8 cellular contexts compared by ENCODE assay signal in genomic region chr4:105895324-105895608, GRCh38. TPM values are rescaled to one million over a fixed set of nuclear protein-coding genes. Genes with fewer than 3 reads are reported as not detected.
DNase-seq lines count a peak whose midpoint lies in the region; ATAC-seq, FAIRE-seq and TF ChIP-seq lines count a peak whose summit lies in the region.

NPNT (plus strand) TSS chr4:105895471; CDS start chr4:105895653, 182 bp downstream.

- H3K27ac ChIP-seq in kidney (ENCODE audit: low read depth in 2 of 2, low read length in 2 of 2) (peak within 1 kb of the TSS; percentile 59 to 73), subcutaneous abdominal adipose tissue (ENCODE audit: low read depth, low read length) (no peak within 1 kb of the TSS)

- no peaks in the 10 kb centered on the region for H3K36me3 Mint-ChIP-seq in stimulated activated naive CD8-positive, alpha-beta T cell treated with anti-CD3 and anti-CD28 coated beads, Interleukin-15, Interleukin-2, amounts not matched to agents 100 ng/mL and 50 ng/mL, for 24 hours (ENCODE audit: low read depth)
- H3K36me3 Mint-ChIP-seq in activated naive CD8-positive, alpha-beta T cell treated with anti-CD3 and anti-CD28 coated beads, Interleukin-2, amount 50 U/mL, for 24 hours (ENCODE audit: low read depth) = no peaks in the 10 kb centered on the region

- H3K9me3 ChIP-seq in kidney (ENCODE audit: control insufficient read depth in 1 of 2, low read length in 2 of 2) = no peaks in the 10 kb centered on the region
- no peaks in the 10 kb centered on the region for H3K9me3 ChIP-seq in subcutaneous abdominal adipose tissue (ENCODE audit: control insufficient read depth in 5 of 5, low read length in 5 of 5)

- no peak for FAIRE-seq in kidney (lab: Jason Lieb, UNC)

- no peak for ATAC-seq in stimulated activated naive CD8-positive, alpha-beta T cell treated with anti-CD3 and anti-CD28 coated beads, Interleukin-15, Interleukin-2, amounts not matched to agents 100 U/mL and 50 U/mL, for 24 hours
- peak; percentile 31 for ATAC-seq in HG03442 (IDR thresholded peaks at IDR 0.05; ENCODE audit: unreplicated experiment)
- no peak for ATAC-seq in activated naive CD8-positive, alpha-beta T cell treated with anti-CD3 and anti-CD28 coated beads, Interleukin-2, amount 50 U/mL, for 24 hours
- ATAC-seq in GM19467 (IDR thresholded peaks at IDR 0.05; ENCODE audit: unreplicated experiment) = no peak

- H3K4me3 ChIP-seq in kidney (ENCODE audit: low read length in 2 of 2) (peak within 1 kb of the TSS; percentile 74), subcutaneous abdominal adipose tissue (ENCODE audit: low read depth in 1 of 5, low read length in 5 of 5) (peak within 1 kb of the TSS; percentile 55 to 70 (median 58))

- H3K4me1 ChIP-seq in kidney (ENCODE audit: control insufficient read depth in 1 of 2, insufficient read depth in 1 of 2, low read depth in 1 of 2, low read length in 2 of 2) = peaks cover 0 to 8% of the 10 kb centered on the region in 2 donors
- H3K4me1 ChIP-seq in subcutaneous abdominal adipose tissue (ENCODE audit: control insufficient read depth in 5 of 5, insufficient read depth in 5 of 5, low read length in 5 of 5) = peaks cover 0 to 23% (median 18%) of the 10 kb centered on the region in 5 donors

- intact Hi-C loops in kidney (cut with DNase I) = no loop called here

- peaks cover 9% of the 10 kb centered on the region for H3K4me1 Mint-ChIP-seq in stimulated activated naive CD8-positive, alpha-beta T cell treated with anti-CD3 and anti-CD28 coated beads, Interleukin-15, Interleukin-2, amounts not matched to agents 100 ng/mL and 50 ng/mL, for 24 hours (ENCODE audit: low read depth)
- peaks cover 7% of the 10 kb centered on the region for H3K4me1 Mint-ChIP-seq in activated naive CD8-positive, alpha-beta T cell treated with anti-CD3 and anti-CD28 coated beads, Interleukin-2, amount 50 U/mL, for 24 hours

- no peak for DNase-seq in stimulated activated naive CD8-positive, alpha-beta T cell treated with anti-CD3 and anti-CD28 coated beads, Interleukin-15, Interleukin-2, amounts not matched to agents 100 U/mL and 50 U/mL, for 24 hours
- no peak for DNase-seq in activated naive CD8-positive, alpha-beta T cell treated with anti-CD3 and anti-CD28 coated beads, Interleukin-2, amount 50 U/mL, for 24 hours
- DNase-seq in kidney (peak; percentile 80), NCI-H446 treated with DMSO at 0.1 percent for 48 hours (lab: John Stamatoyannopoulos, UW) (no peak)

- H3K27ac Mint-ChIP-seq in stimulated activated naive CD8-positive, alpha-beta T cell treated with anti-CD3 and anti-CD28 coated beads, Interleukin-15, Interleukin-2, amounts not matched to agents 100 ng/mL and 50 ng/mL, for 24 hours = no peak within 1 kb of the TSS
- no peak within 1 kb of the TSS for H3K27ac Mint-ChIP-seq in activated naive CD8-positive, alpha-beta T cell treated with anti-CD3 and anti-CD28 coated beads, Interleukin-2, amount 50 U/mL, for 24 hours

- no peak for TF ChIP-seq CTCF in kidney (IDR thresholded peaks at IDR 0.05; ENCODE audit: borderline replicate concordance, extremely low read depth, insufficient read depth)

- peaks cover 84% of the 10 kb centered on the region for H3K27me3 Mint-ChIP-seq in stimulated activated naive CD8-positive, alpha-beta T cell treated with anti-CD3 and anti-CD28 coated beads, Interleukin-15, Interleukin-2, amounts not matched to agents 100 ng/mL and 50 ng/mL, for 24 hours
- peaks cover 58% of the 10 kb centered on the region for H3K27me3 Mint-ChIP-seq in activated naive CD8-positive, alpha-beta T cell treated with anti-CD3 and anti-CD28 coated beads, Interleukin-2, amount 50 U/mL, for 24 hours

- H3K9me3 Mint-ChIP-seq in stimulated activated naive CD8-positive, alpha-beta T cell treated with anti-CD3 and anti-CD28 coated beads, Interleukin-15, Interleukin-2, amounts not matched to agents 100 ng/mL and 50 ng/mL, for 24 hours = peaks cover 4% of the 10 kb centered on the region
- H3K9me3 Mint-ChIP-seq in activated naive CD8-positive, alpha-beta T cell treated with anti-CD3 and anti-CD28 coated beads, Interleukin-2, amount 50 U/mL, for 24 hours = no peaks in the 10 kb centered on the region

- H3K4me3 Mint-ChIP-seq in stimulated activated naive CD8-positive, alpha-beta T cell treated with anti-CD3 and anti-CD28 coated beads, Interleukin-15, Interleukin-2, amounts not matched to agents 100 ng/mL and 50 ng/mL, for 24 hours = peak within 1 kb of the TSS; percentile 21
- peak within 1 kb of the TSS; percentile 18 for H3K4me3 Mint-ChIP-seq in activated naive CD8-positive, alpha-beta T cell treated with anti-CD3 and anti-CD28 coated beads, Interleukin-2, amount 50 U/mL, for 24 hours

- H3K9ac ChIP-seq in kidney (ENCODE audit: low read length in 2 of 2) = peak within 1 kb of the TSS; percentile 59 to 81
- H3K9ac ChIP-seq in subcutaneous abdominal adipose tissue (ENCODE audit: low read length in 5 of 5) = no peak within 1 kb of the TSS

- peaks cover 13 to 55% (median 18%) of the 10 kb centered on the region in 5 donors for H3K27me3 ChIP-seq in subcutaneous abdominal adipose tissue (ENCODE audit: control insufficient read depth in 5 of 5, insufficient read depth in 4 of 5, low read length in 5 of 5)

- H3K36me3 ChIP-seq in kidney (ENCODE audit: control insufficient read depth in 1 of 2, insufficient read depth in 2 of 2, low read length in 2 of 2) = no peaks in the 10 kb centered on the region
- H3K36me3 ChIP-seq in subcutaneous abdominal adipose tissue (ENCODE audit: control insufficient read depth in 5 of 5, insufficient read depth in 5 of 5, low read length in 5 of 5) = no peaks in the 10 kb centered on the region

RNA-seq across cellular contexts. Expression of gene NPNT, which starts in this region (rescaled TPM):
- 78.3 TPM for total RNA-seq in kidney
- polyA plus RNA-seq in kidney (ENCODE audit: insufficient read depth, low read depth, low replicate concordance) = 117 TPM

Comparison
In these comparisons a context has a peak if more than half of its experiments do, and no peak if none do; other contexts are left out.
1. H3K9ac ChIP-seq: peak in kidney (2 of 2); none in subcutaneous abdominal adipose tissue (0 of 5).